ENCODE assay signal across 8 cellular contexts in the genomic region with DNA sequence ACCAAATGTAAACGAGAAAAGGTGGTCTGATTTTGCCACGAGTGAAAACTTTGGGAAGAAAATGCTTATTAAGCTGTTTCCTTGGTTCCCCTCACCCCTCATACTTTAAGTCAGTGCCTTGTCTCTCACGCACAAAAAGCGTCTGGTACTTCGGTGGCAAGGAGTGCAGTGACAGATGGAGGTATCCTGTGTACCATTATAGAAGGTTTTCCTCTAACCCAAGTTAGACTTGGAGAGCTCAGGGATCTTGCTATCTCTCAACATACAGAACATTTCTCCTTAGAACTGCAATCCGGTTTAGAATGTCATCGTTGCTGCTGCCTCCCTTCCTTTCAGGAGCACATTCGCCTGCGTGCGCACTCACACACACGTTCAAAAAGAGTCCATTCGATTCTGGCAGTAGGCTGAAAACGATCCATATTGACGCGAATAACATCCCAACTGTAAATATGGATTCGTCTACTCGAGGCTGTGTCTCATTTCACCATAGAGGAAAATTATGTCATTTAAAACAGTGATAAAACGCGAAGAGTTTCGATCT. TPM values are rescaled to one million over a fixed set of nuclear protein-coding genes. Genes with fewer than 3 reads are reported as not detected.
DNase-seq lines count a peak whose midpoint lies in the region; ATAC-seq, FAIRE-seq and TF ChIP-seq lines count a peak whose summit lies in the region.

No MANE protein-coding gene starts in this region.

- peaks cover 0 to 24% (median 2%) of the 10 kb centered on the region in 4 donors for H3K4me1 ChIP-seq in right lobe of liver
- peaks cover 0 to 49% (median 11%) of the 10 kb centered on the region in 4 donors for H3K4me1 ChIP-seq in upper lobe of left lung

- DNase-seq in AG04449 (ENCODE audit: low read depth, low spot score) (no peak), GM20000 (ENCODE audit: low spot score) (peak; percentile 53), NCI-H82 (lab: John Stamatoyannopoulos, UW) (peak; percentile 83), right lobe of liver (peak in 1 of 3 donors; percentile 34), upper lobe of left lung (no peak), NCI-H510A (lab: John Stamatoyannopoulos, UW) (no peak)

- H3K27me3 ChIP-seq in right lobe of liver (peaks cover 0 to 5% of the 10 kb centered on the region in 2 donors), upper lobe of left lung (no peaks in the 10 kb centered on the region)

- H3K4me3 ChIP-seq in AG04449 (ENCODE audit: low read depth, low read length) (peak overlapping the region; percentile 99), right lobe of liver (peak overlapping the region; percentile 66 to 75 (median 68)), upper lobe of left lung (peak overlapping the region; percentile 23 to 77 (median 56))

- peak; percentile 14 for FAIRE-seq in colon (lab: Jason Lieb, UNC)

- H3K27ac ChIP-seq in right lobe of liver (peak overlapping the region; percentile 9 to 95 (median 90)), upper lobe of left lung (peak overlapping the region; percentile 86 to 96 (median 92))

- intact Hi-C loops in right lobe of liver (cut with DNase I): loop anchor here in 1 of 2 donors (10.0 kb wide), 1 partner anchor 441 kb away; no protein-coding TSS in a partner anchor

- H3K36me3 ChIP-seq in right lobe of liver (no peaks in the 10 kb centered on the region), upper lobe of left lung (no peaks in the 10 kb centered on the region)

- CTCF ChIA-PET in AG04449 (lab: Yijun Ruan, JAX): interaction anchor here (0.7 to 0.8 kb wide), 4 partner anchors 53 to 1008 kb away, joined by 3 read pairs; no protein-coding TSS in a partner anchor

- POLR2A ChIA-PET in AG04449 (lab: Yijun Ruan, JAX): interaction anchor here (0.9 to 1.3 kb wide), 3 partner anchors 210 to 480 kb away, joined by 4 to 5 read pairs (median 4); no protein-coding TSS in a partner anchor

- 6% methylated on average over 20 of the region's 20 CpGs for WGBS in right lobe of liver (ENCODE audit: insufficient coverage, low coverage, low lambda C conversion rate, missing lambda C conversion rate)
- WGBS in upper lobe of left lung, 2 donors: 3 to 4% methylated on average over 20 of the region's 20 CpGs

- H3K9me3 ChIP-seq in right lobe of liver (no peaks in the 10 kb centered on the region), upper lobe of left lung (no peaks in the 10 kb centered on the region)

- TF ChIP-seq POLR2A in right lobe of liver (IDR thresholded peaks at IDR 0.05): no peak
- TF ChIP-seq POLR2A in upper lobe of left lung (IDR thresholded peaks at IDR 0.05): peak in 1 of 4 donors; percentile 31

- TF ChIP-seq EP300 in upper lobe of left lung (IDR thresholded peaks at IDR 0.05): no peak

- ATAC-seq in right lobe of liver: no peak
- no peak for ATAC-seq in upper lobe of left lung (ENCODE audit: low FRiP score in 2 of 2)
- no peak for ATAC-seq in GM19023 (IDR thresholded peaks at IDR 0.05; ENCODE audit: unreplicated experiment)

- no peak for TF ChIP-seq CTCF in AG04449 (IDR thresholded peaks at IDR 0.05; ENCODE audit: insufficient read depth, low read length, missing control alignments)
- TF ChIP-seq CTCF in GM20000 (IDR thresholded peaks at IDR 0.05; ENCODE audit: extremely low read depth, missing control alignments): no peak
- TF ChIP-seq CTCF in right lobe of liver (IDR thresholded peaks at IDR 0.05): no peak
- no peak for TF ChIP-seq CTCF in upper lobe of left lung (IDR thresholded peaks at IDR 0.05)

RNA-seq across cellular contexts. Expression of a gene that starts 1.1 kb away (rescaled TPM):
- total RNA-seq in right lobe of liver (10 to 100 TPM in 5 of 6 experiments, 1 to 10 TPM in 1; 5.2 to 29.9 (median 16.8) TPM), upper lobe of left lung (10 to 100 TPM; 26.3 to 85.8 (median 42.2) TPM)

Comparison
In these comparisons a context has a peak if more than half of its experiments do, and no peak if none do; other contexts are left out.
1. DNase-seq: peak in GM20000 (single experiment) and NCI-H82 (single experiment); none in AG04449 (single experiment), upper lobe of left lung (0 of 2) and NCI-H510A (single experiment).
2. Peak in every context shown above with its lines, with median percentiles within 50 percentile points of each other: H3K4me3 ChIP-seq.